ENCODE assay signal across 8 cellular contexts in the genomic region with DNA sequence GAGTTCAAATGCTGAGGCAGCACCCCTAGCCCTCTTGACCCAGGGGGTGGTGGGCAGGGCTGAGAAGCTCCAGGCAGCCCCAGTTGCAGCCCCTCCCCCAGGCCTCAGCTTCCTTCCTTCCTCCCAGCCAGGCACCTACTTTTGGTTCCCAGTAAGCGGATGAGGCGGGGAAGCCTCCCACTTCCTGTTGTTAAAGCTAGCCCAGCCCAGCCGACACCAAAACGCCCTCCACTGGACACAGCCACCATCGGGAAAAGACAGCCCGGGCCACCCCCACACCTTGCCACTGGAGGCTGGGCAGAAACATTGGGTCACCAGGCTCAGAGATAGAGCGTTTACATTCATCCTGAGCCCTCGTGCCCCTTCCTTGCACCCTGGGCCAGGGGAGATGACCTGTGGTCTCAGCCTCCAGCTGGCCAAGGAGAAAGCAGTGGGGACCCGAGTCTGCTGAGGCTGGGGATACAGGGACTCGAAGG. TPM values are rescaled to one million over a fixed set of nuclear protein-coding genes. Genes with fewer than 3 reads are reported as not detected.
DNase-seq lines count a peak whose midpoint lies in the region; ATAC-seq and TF ChIP-seq lines count a peak whose summit lies in the region.

No MANE protein-coding gene starts in this region.

- H3K27me3 ChIP-seq in Peyer's patch (no peaks in the 10 kb centered on the region), right cardiac atrium (ENCODE audit: control insufficient read depth, insufficient read depth) (no peaks in the 10 kb centered on the region)

- H3K9me3 ChIP-seq in Peyer's patch, result no peaks in the 10 kb centered on the region
- H3K9me3 ChIP-seq in right cardiac atrium (ENCODE audit: control insufficient read depth, low read length), result no peaks in the 10 kb centered on the region

- H3K4me3 ChIP-seq in Peyer's patch (peak overlapping the region in 3 of 4 donors; percentile 27 to 30 (median 29)), right cardiac atrium (ENCODE audit: low read length) (peak overlapping the region; percentile 21)

- TF ChIP-seq CTCF in GM13976 (IDR thresholded peaks at IDR 0.05; ENCODE audit: borderline replicate concordance, control extremely low read depth, extremely low read depth, insufficient read depth, missing control alignments), result peak; percentile 40
- peak in 1 of 6 experiments; percentile 17 for TF ChIP-seq CTCF in Peyer's patch (IDR thresholded peaks at IDR 0.05)

- in situ Hi-C loops in GM13976 (cut with MboI; ENCODE audit: low sequenced_read_pairs, unreplicated experiment), result no loop called here

- DNase-seq in GM13976 (ENCODE audit: low spot score) (peak; percentile 63), Peyer's patch (peak; percentile 66 to 93 (median 84)), anterior cingulate cortex (lab: John Stamatoyannopoulos, UW) (peak in 55 of 58 donors; percentile 20 to 82 (median 73)), right cardiac atrium (peak; percentile 92 to 97 (median 96)), pulmonary artery endothelial cell (ENCODE audit: low read depth, low spot score) (peak; percentile 52), SHP77 (lab: John Stamatoyannopoulos, UW) (no peak)

- intact Hi-C loops in right cardiac atrium (cut with DNase I), result loop anchor here (2.0 to 5.0 kb wide), 6 partner anchors 36 to 89 kb away; no protein-coding TSS in a partner anchor

- ATAC-seq in right cardiac atrium, result peak; percentile 49 to 59
- ATAC-seq in GM21423 (IDR thresholded peaks at IDR 0.05; ENCODE audit: unreplicated experiment), result no peak
- no peak for ATAC-seq in GM18873 (IDR thresholded peaks at IDR 0.05; ENCODE audit: low FRiP score, unreplicated experiment)

- 2% methylated on average over 10 of the region's 10 CpGs for WGBS in right cardiac atrium

- H3K4me1 ChIP-seq in Peyer's patch, result peaks cover 3 to 48% (median 39%) of the 10 kb centered on the region in 4 donors
- peaks cover 20% of the 10 kb centered on the region for H3K4me1 ChIP-seq in right cardiac atrium (ENCODE audit: control insufficient read depth, insufficient read depth, low read length)

- H3K27ac ChIP-seq in Peyer's patch (peak overlapping the region; percentile 36 to 85 (median 74)), right cardiac atrium (ENCODE audit: low read length) (peak overlapping the region; percentile 82)

- no peak for TF ChIP-seq POLR2A in Peyer's patch (IDR thresholded peaks at IDR 0.05)

- peaks cover 0 to 27% (median 0%) of the 10 kb centered on the region in 3 donors for H3K36me3 ChIP-seq in Peyer's patch

RNA-seq across cellular contexts. Expression of a gene that starts 3.5 kb away (rescaled TPM):
- total RNA-seq in Peyer's patch, result 1 to 10 TPM; 3.3 to 7.1 (median 6.0) TPM
- total RNA-seq in right cardiac atrium, result 10 to 100 TPM; 27.2 to 39.9 (median 36.2) TPM
- 18.1 TPM for polyA plus RNA-seq in right cardiac atrium
- 10.7 and 14.4 TPM in 2 replicates for total RNA-seq in pulmonary artery endothelial cell

RNA-seq across cellular contexts. Expression of a gene that starts 57.2 kb away (rescaled TPM):
- 100 to 1,000 TPM; 643 to 841 (median 711) TPM for total RNA-seq in Peyer's patch
- total RNA-seq in right cardiac atrium, result 100 to 1,000 TPM; 548 to 675 (median 643) TPM
- 1,285 TPM for polyA plus RNA-seq in right cardiac atrium
- total RNA-seq in pulmonary artery endothelial cell, result 990 and 1,401 TPM in 2 replicates

Comparison
In these comparisons a context has a peak if more than half of its experiments do, and no peak if none do; other contexts are left out.
1. DNase-seq: peak in GM13976 (single experiment), Peyer's patch (3 of 3), anterior cingulate cortex (55 of 58), right cardiac atrium (3 of 3) and pulmonary artery endothelial cell (single experiment); none in SHP77 (0 of 2).
2. ATAC-seq: peak in right cardiac atrium (2 of 2); none in GM21423 (single experiment) and GM18873 (single experiment).